8 cellular contexts compared by ENCODE assay signal in genomic region chr17:82603981-82604448, GRCh38. TPM values are rescaled to one million over a fixed set of nuclear protein-coding genes. Genes with fewer than 3 reads are reported as not detected.
DNase-seq lines count a peak whose midpoint lies in the region; ATAC-seq and TF ChIP-seq lines count a peak whose summit lies in the region.

No MANE protein-coding gene starts in this region.

- H3K4ac ChIP-seq in IMR-90 (ENCODE audit: low read depth, low read length), result peak overlapping the region; percentile 27; the same call in 1 of the 2 replicates

- H3K27ac Mint-ChIP-seq in activated CD8-positive, alpha-beta T cell treated with anti-CD3 and anti-CD28 coated beads for 36 hours, result peak overlapping the region; percentile 42
- H3K27ac Mint-ChIP-seq in progenitor cell of endocrine pancreas, result peak overlapping the region; percentile 53

- H3K4me3 Mint-ChIP-seq in activated CD8-positive, alpha-beta T cell treated with anti-CD3 and anti-CD28 coated beads for 36 hours, result no peak overlapping the region
- no peak overlapping the region for H3K4me3 Mint-ChIP-seq in progenitor cell of endocrine pancreas (ENCODE audit: low read depth)

- TF ChIP-seq POLR2A in IMR-90 (IDR thresholded peaks at IDR 0.05; ENCODE audit: low read depth, low read length), result no peak

- no peak overlapping the region for H4K8ac ChIP-seq in IMR-90 (ENCODE audit: low read depth in 2 of 2, low read length in 2 of 2)

- no peak overlapping the region for H2BK15ac ChIP-seq in IMR-90 (ENCODE audit: low read depth, low read length)

- peaks cover 62% of the 10 kb centered on the region for H3K36me3 ChIP-seq in IMR-90 (ENCODE audit: control insufficient read depth, insufficient read depth, low read length)

- peaks cover 12% of the 10 kb centered on the region for H4K20me1 ChIP-seq in IMR-90 (ENCODE audit: insufficient read depth, low read length)

- peak overlapping the region; percentile 71; the same call in 1 of the 2 replicates for H2AK5ac ChIP-seq in IMR-90 (ENCODE audit: low read depth, low read length)

- no peaks in the 10 kb centered on the region for H3K9me3 ChIP-seq in IMR-90 (ENCODE audit: control insufficient read depth, insufficient read depth, low read length)

- 65% methylated on average over 11 of the region's 18 CpGs; no CpG with 5 or more reads in 1 of the 2 experiments for whole genome bisulfite sequencing in IMR-90 (ENCODE audit: extremely low coverage in 2 of 2, insufficient read length in 1 of 2), 2 experiments

- H2BK20ac ChIP-seq in IMR-90 (ENCODE audit: low read depth, low read length), result no peak overlapping the region

- no peak overlapping the region for H2BK120ac ChIP-seq in IMR-90 (ENCODE audit: low read depth, low read length)

- in situ Hi-C loops in IMR-90 (cut with MboI; ENCODE audit: low sequenced_read_pairs), result no loop called here

- BruUV-seq in IMR-90 (replicated peaks; lab: Mats Ljungman, UMichigan), result no TSS peak

- H3K79me1 ChIP-seq in IMR-90 (ENCODE audit: low read depth in 1 of 2, low read length in 2 of 2), result peaks cover 23 to 69% of the 10 kb centered on the region in 2 experiments

- no peak for TF ChIP-seq RAD21 in IMR-90 (IDR thresholded peaks at IDR 0.05; ENCODE audit: low read length)

- H2BK5ac ChIP-seq in IMR-90 (ENCODE audit: low read depth, low read length, poor library complexity, severe bottlenecking), result no peak overlapping the region

- H3K4me1 Mint-ChIP-seq in activated CD8-positive, alpha-beta T cell treated with anti-CD3 and anti-CD28 coated beads for 36 hours (ENCODE audit: low read depth), result peaks cover 9% of the 10 kb centered on the region
- no peaks in the 10 kb centered on the region for H3K4me1 Mint-ChIP-seq in progenitor cell of endocrine pancreas (ENCODE audit: low read depth)

- H2AFZ ChIP-seq in IMR-90 (replicated peaks; ENCODE audit: low read length, poor library complexity), result peak overlapping the region; percentile 33

- H3K9me1 ChIP-seq in IMR-90 (ENCODE audit: insufficient read depth, low read length), result peaks cover 5% of the 10 kb centered on the region

- ATAC-seq in IMR-90 (ENCODE audit: low read depth) (no peak), HG03457 (IDR thresholded peaks at IDR 0.05; ENCODE audit: unreplicated experiment) (no peak), HG02981 (IDR thresholded peaks at IDR 0.05; ENCODE audit: unreplicated experiment) (no peak)
- ATAC-seq in activated CD8-positive, alpha-beta T cell treated with anti-CD3 and anti-CD28 coated beads for 36 hours, result peak; percentile 88

- no peak overlapping the region for H3K9ac ChIP-seq in IMR-90 (ENCODE audit: low read depth, low read length)

- H4K91ac ChIP-seq in IMR-90 (ENCODE audit: insufficient read depth, low read depth, low read length), result no peak overlapping the region

- H3K4me2 ChIP-seq in IMR-90 (ENCODE audit: low read depth, low read length), result no peak overlapping the region

- H3K4me1 ChIP-seq in IMR-90 (ENCODE audit: control insufficient read depth, insufficient read depth, low read length), result peaks cover 5% of the 10 kb centered on the region

- no peak overlapping the region for H3K18ac ChIP-seq in IMR-90 (ENCODE audit: low read depth, low read length)

- TF ChIP-seq CTCF in IMR-90 (conservative IDR thresholded peaks at IDR 0.05; ENCODE audit: low read depth, low read length) (no peak), progenitor cell of endocrine pancreas (IDR thresholded peaks at IDR 0.05; ENCODE audit: unreplicated experiment) (no peak)
- no peak for TF ChIP-seq CTCF in activated CD8-positive, alpha-beta T cell treated with anti-CD3 and anti-CD28 coated beads for 36 hours (IDR thresholded peaks at IDR 0.05)

- DNase-seq in IMR-90 (peak; percentile 38), cardiac septum (ENCODE audit: low spot score) (peak; percentile 87), progenitor cell of endocrine pancreas (ENCODE audit: low spot score, unreplicated experiment) (no peak), germinal center (ENCODE audit: low spot score) (no peak), NCI-H748 (lab: John Stamatoyannopoulos, UW; ENCODE audit: unreplicated experiment) (no peak)
- DNase-seq in activated CD8-positive, alpha-beta T cell treated with anti-CD3 and anti-CD28 coated beads for 36 hours, result peak; percentile 57

- dilution Hi-C loops in IMR-90 (cut with HindIII; ENCODE audit: low sequenced_read_pairs, unreplicated experiment), result no loop called here

- POLR2A ChIA-PET in IMR-90 (lab: Charles Lee; ENCODE audit: unreplicated experiment), result no interaction called here
- POLR2A ChIA-PET in activated CD8-positive, alpha-beta T cell treated with anti-CD3 and anti-CD28 coated beads for 36 hours (lab: Charles Lee), result interaction anchor here (0.7 to 2.1 kb wide), 2 partner anchors 12 to 14 kb away, joined by 3 to 6 read pairs; no protein-coding TSS in a partner anchor

- H3K27me3 Mint-ChIP-seq in activated CD8-positive, alpha-beta T cell treated with anti-CD3 and anti-CD28 coated beads for 36 hours, result no peaks in the 10 kb centered on the region
- H3K27me3 Mint-ChIP-seq in progenitor cell of endocrine pancreas, result no peaks in the 10 kb centered on the region

- H3K27ac ChIP-seq in IMR-90 (ENCODE audit: insufficient read depth, low read length), result no peak overlapping the region

- peak overlapping the region; percentile 16; the same call in 1 of the 2 replicates for H3K23ac ChIP-seq in IMR-90 (ENCODE audit: low read depth, low read length)

- no peaks in the 10 kb centered on the region for H3K27me3 ChIP-seq in IMR-90 (ENCODE audit: control insufficient read depth, insufficient read depth, low read length)

- H4K5ac ChIP-seq in IMR-90 (ENCODE audit: low read depth, low read length), result no peak overlapping the region

- CTCF ChIA-PET in IMR-90 (lab: Yijun Ruan, JAX), result no interaction called here
- CTCF ChIA-PET in activated CD8-positive, alpha-beta T cell treated with anti-CD3 and anti-CD28 coated beads for 36 hours (lab: Charles Lee), result interaction anchor here (1.9 kb wide), 1 partner anchor 11 kb away, joined by 5 read pairs; no protein-coding TSS in a partner anchor

- no peak overlapping the region for H2AK9ac ChIP-seq in IMR-90 (replicated peaks; ENCODE audit: low read depth, low read length, poor library complexity)

- H3K36me3 Mint-ChIP-seq in activated CD8-positive, alpha-beta T cell treated with anti-CD3 and anti-CD28 coated beads for 36 hours (ENCODE audit: low read depth), result peaks cover 53% of the 10 kb centered on the region
- peaks cover 38% of the 10 kb centered on the region for H3K36me3 Mint-ChIP-seq in progenitor cell of endocrine pancreas (ENCODE audit: insufficient read depth)

- no peak overlapping the region for H3K14ac ChIP-seq in IMR-90 (replicated peaks; ENCODE audit: low read depth, low read length)

- H3K56ac ChIP-seq in IMR-90 (ENCODE audit: extremely low read depth, insufficient read depth, low read length), result no peak overlapping the region

- H3K4me3 ChIP-seq in IMR-90 (ENCODE audit: insufficient read depth, low read depth, low read length), result no peak overlapping the region

- intact Hi-C loops in IMR-90 (cut with micrococcal nuclease) (no loop called here), cardiac septum (cut with DNase I) (no loop called here)
- intact Hi-C loops in activated CD8-positive, alpha-beta T cell treated with anti-CD3 and anti-CD28 coated beads for 36 hours (cut with micrococcal nuclease), result no loop called here

- no peaks in the 10 kb centered on the region for H3K9me3 Mint-ChIP-seq in activated CD8-positive, alpha-beta T cell treated with anti-CD3 and anti-CD28 coated beads for 36 hours
- H3K9me3 Mint-ChIP-seq in progenitor cell of endocrine pancreas (ENCODE audit: low read depth), result no peaks in the 10 kb centered on the region

TF ChIP-seq in IMR-90, 13 proteins besides CTCF, POLR2A, EP300 and RAD21:
- TF ChIP-seq USF2 (IDR thresholded peaks at IDR 0.05; ENCODE audit: low read depth, low read length), result peak; percentile 60
- no peak for TF ChIP-seq MAFK (IDR thresholded peaks at IDR 0.05; ENCODE audit: low read depth, low read length)
- no peak for TF ChIP-seq RFX5 (IDR thresholded peaks at IDR 0.05; ENCODE audit: low read depth, low read length)

RNA-seq across cellular contexts. Expression of gene WDR45B, which starts 44.2 kb away (rescaled TPM):
- total RNA-seq in IMR-90 (2012; rRNA removed) (65.8 and 98.2 TPM in 2 replicates), cardiac septum (45.4 TPM), progenitor cell of endocrine pancreas (75.8 and 77.6 TPM in 2 replicates)
- polyA plus RNA-seq in IMR-90 (2012; rRNA removed), result 99.1 and 110 TPM in 2 replicates
- polyA plus RNA-seq in IMR-90 (2012; cell fraction: cytosol; rRNA removed), result 56.2 and 79.8 TPM in 2 replicates
- polyA plus RNA-seq in IMR-90 (2012; cell fraction: nucleus; rRNA removed; ENCODE audit: low replicate concordance), result 92.4 and 155 TPM in 2 replicates
- 100 to 1,000 TPM; 127 to 132 TPM for total RNA-seq in activated CD8-positive, alpha-beta T cell treated with anti-CD3 and anti-CD28 coated beads for 36 hours

Comparison
In these comparisons a context has a peak if more than half of its experiments do, and no peak if none do; other contexts are left out.
1. DNase-seq: peak in IMR-90 (single experiment), activated CD8-positive, alpha-beta T cell treated with anti-CD3 and anti-CD28 coated beads for 36 hours (single experiment) and cardiac septum (single experiment); none in progenitor cell of endocrine pancreas (single experiment), germinal center (single experiment) and NCI-H748 (single experiment).